In the genomic region with DNA sequence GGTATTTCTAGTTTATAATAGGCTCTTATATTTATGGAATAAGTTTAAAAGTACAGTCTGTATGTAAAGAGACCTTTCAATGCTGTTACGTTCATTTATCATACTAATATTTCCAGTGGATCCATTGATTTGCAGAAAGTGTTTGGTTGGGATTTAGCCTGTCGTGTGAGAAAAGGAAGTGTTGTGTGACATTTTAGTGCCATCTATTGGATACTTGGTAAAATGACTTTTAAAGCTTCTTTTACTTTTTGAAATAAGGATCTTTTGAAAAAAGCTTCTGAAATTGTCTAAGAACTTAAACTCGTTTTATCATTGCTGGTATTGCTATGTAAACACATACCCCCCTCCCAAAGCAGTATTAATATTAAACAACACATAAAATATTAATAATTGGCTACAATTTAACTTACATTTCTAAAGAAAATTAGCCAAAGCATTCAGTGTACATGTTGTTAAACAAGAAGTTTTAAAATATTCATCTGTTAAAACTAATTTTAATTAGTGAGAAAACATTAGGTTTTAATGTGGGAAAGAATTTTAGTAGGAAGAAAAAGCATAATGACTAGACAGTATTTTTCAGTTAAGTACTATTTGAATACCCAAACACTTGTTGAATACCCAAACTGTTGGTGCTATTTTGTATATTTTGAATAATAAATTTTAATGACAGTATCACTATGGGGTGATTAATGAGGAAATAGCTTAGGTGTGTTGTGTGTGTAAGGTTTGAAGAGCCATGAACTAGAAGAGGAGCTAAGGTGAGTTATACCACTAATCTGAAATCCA, we compare ENCODE assay signal across 8 cellular contexts. TPM values are rescaled to one million over a fixed set of nuclear protein-coding genes. Genes with fewer than 3 reads are reported as not detected.
DNase-seq lines count a peak whose midpoint lies in the region; ATAC-seq and TF ChIP-seq lines count a peak whose summit lies in the region.

No MANE protein-coding gene starts in this region.

- H3K9me3 ChIP-seq in adipocyte (ENCODE audit: control insufficient read depth, low read length) (no peaks in the 10 kb centered on the region), thyroid gland (no peaks in the 10 kb centered on the region)

- H3K9ac ChIP-seq in KMS-11 (no peak overlapping the region), adipocyte (ENCODE audit: low read length) (peak overlapping the region; percentile 32)

- no peaks in the 10 kb centered on the region for H3K27me3 ChIP-seq in KMS-11 (ENCODE audit: insufficient read depth, low read depth)
- H3K27me3 ChIP-seq in adipocyte (replicated peaks; ENCODE audit: control insufficient read depth, insufficient read depth, low read length): no peaks in the 10 kb centered on the region
- no peaks in the 10 kb centered on the region for H3K27me3 ChIP-seq in thyroid gland
- H3K27me3 ChIP-seq in H7 (ENCODE audit: control insufficient read depth, insufficient read depth, low read length): no peaks in the 10 kb centered on the region

- peaks cover 17% of the 10 kb centered on the region; the same call in 1 of the 2 replicates for H3K79me2 ChIP-seq in KMS-11 (ENCODE audit: insufficient read depth, low read depth)

- no peak for TF ChIP-seq POLR2A in thyroid gland (IDR thresholded peaks at IDR 0.05)

- H3K4me2 ChIP-seq in KMS-11: no peak overlapping the region

- TF ChIP-seq CTCF in KMS-11 (conservative IDR thresholded peaks at IDR 0.05; ENCODE audit: low read depth, low read length) (peak; percentile 26; the same call in 1 of the 2 replicates), thyroid gland (IDR thresholded peaks at IDR 0.05) (peak in 5 of 6 experiments; percentile 36 to 75 (median 60))

- peaks cover 21% of the 10 kb centered on the region; the same call in 1 of the 2 replicates for H4K20me1 ChIP-seq in KMS-11 (ENCODE audit: insufficient read depth)

- no peaks in the 10 kb centered on the region for H3K36me3 ChIP-seq in KMS-11 (ENCODE audit: insufficient read depth)
- no peaks in the 10 kb centered on the region for H3K36me3 ChIP-seq in adipocyte (ENCODE audit: control insufficient read depth, insufficient read depth, low read length, severe bottlenecking)
- no peaks in the 10 kb centered on the region for H3K36me3 ChIP-seq in thyroid gland
- H3K36me3 ChIP-seq in H7 (replicated peaks; ENCODE audit: control insufficient read depth, insufficient read depth, low read length): peaks cover 2% of the 10 kb centered on the region; the same call in 1 of the 2 replicates

- no peak overlapping the region for H2AFZ ChIP-seq in KMS-11 (ENCODE audit: low read depth)

- no peaks in the 10 kb centered on the region for H3K4me1 ChIP-seq in KMS-11 (ENCODE audit: low read depth, poor library complexity, severe bottlenecking)
- H3K4me1 ChIP-seq in adipocyte (ENCODE audit: control insufficient read depth, insufficient read depth, low read length): peaks cover 30% of the 10 kb centered on the region
- H3K4me1 ChIP-seq in thyroid gland: peaks cover 0 to 16% of the 10 kb centered on the region in 2 donors

- intact Hi-C loops in left ventricle myocardium superior (cut with micrococcal nuclease) (loop anchor here (2.0 to 10.0 kb wide), 3 partner anchors 52 to 212 kb away; partner anchors contain the start of gene SHQ1), thyroid gland (cut with DNase I) (loop anchor here (2.0 to 5.0 kb wide), 2 partner anchors 14 to 119 kb away; no protein-coding TSS in a partner anchor)

- no peak overlapping the region for H3K4me3 ChIP-seq in KMS-11 (IDR thresholded peaks at IDR 0.05; ENCODE audit: insufficient read depth, low read depth, low read length)
- H3K4me3 ChIP-seq in adipocyte (ENCODE audit: low read length): no peak overlapping the region
- H3K4me3 ChIP-seq in thyroid gland (replicated peaks in 1 of 3): no peak overlapping the region
- no peak overlapping the region for H3K4me3 ChIP-seq in H7 (ENCODE audit: insufficient read depth, low read depth, low read length)

- peak; percentile 35 for DNase-seq in D341Med (ENCODE audit: low spot score)
- DNase-seq in adipocyte (ENCODE audit: low read depth): peak; percentile 69
- DNase-seq in left ventricle myocardium superior: no peak
- DNase-seq in thyroid gland: no peak
- no peak for DNase-seq in H7

- no peak overlapping the region for H3K27ac ChIP-seq in KMS-11
- H3K27ac ChIP-seq in thyroid gland: no peak overlapping the region

- ATAC-seq in left ventricle myocardium superior (peak; percentile 49), GM18520 (IDR thresholded peaks at IDR 0.05; ENCODE audit: unreplicated experiment) (no peak), HG02938 (IDR thresholded peaks at IDR 0.05; ENCODE audit: unreplicated experiment) (no peak)

- 15 to 16% methylated on average over 3 of the region's 3 CpGs for WGBS in thyroid gland, 2 donors

RNA-seq across cellular contexts. Expression of gene EBLN2, which starts 4.9 kb away (rescaled TPM):
- total RNA-seq in left ventricle myocardium superior (0.69 TPM), thyroid gland (10 to 100 TPM in 2 of 4 donors, 1 to 10 TPM in 2; 8.5 to 12.7 (median 9.8) TPM)
- 2.4 and 4.3 TPM in 2 replicates for total RNA-seq in H7 (2014; rRNA removed; shearing (Covaris generic))

RNA-seq across cellular contexts. Expression of gene PPP4R2, which starts 59.9 kb away (rescaled TPM):
- total RNA-seq in left ventricle myocardium superior (53.1 TPM), thyroid gland (10 to 100 TPM; 51.5 to 71.3 (median 66.0) TPM)
- 54.1 and 63.2 TPM in 2 replicates for total RNA-seq in H7 (2014; rRNA removed; shearing (Covaris generic))

Comparison
In these comparisons a context has a peak if more than half of its experiments do, and no peak if none do; other contexts are left out.
1. DNase-seq: peak in D341Med (single experiment) and adipocyte (single experiment); none in left ventricle myocardium superior (single experiment), thyroid gland (0 of 2) and H7 (single experiment).